ENCODE assay signal across 25 cellular contexts in the genomic region with DNA sequence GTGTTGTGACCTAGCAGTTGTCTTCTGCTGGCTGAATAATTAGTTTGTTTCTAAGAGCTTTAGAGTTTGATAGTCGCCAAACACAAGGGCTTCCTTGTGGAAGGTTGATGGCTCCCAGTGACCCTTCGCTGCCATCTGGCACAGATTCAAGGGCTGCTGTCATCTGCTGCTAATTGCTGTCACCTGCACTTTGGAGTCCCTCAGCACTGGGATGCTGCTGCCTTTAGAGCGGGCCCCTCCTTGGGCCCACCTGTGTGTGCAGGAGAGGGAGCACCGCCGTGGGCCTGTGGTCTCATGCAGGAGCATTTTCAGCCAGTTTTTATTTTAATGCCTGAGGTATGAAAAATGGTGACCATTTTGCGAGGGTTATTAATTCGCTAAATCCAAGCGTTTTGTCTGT.
A peak's percentile ranks its signal among the peaks of the same experiment; 100 is the strongest.
DNase-seq lines count a peak whose midpoint lies in the region; ATAC-seq and TF ChIP-seq lines count a peak whose summit lies in the region.
"Had no signal": no experiment of that assay in that cellular context is flagged by ENCODE, and none has a peak within 500 bp of the region (broad histone marks: within the 10 kb centered on the region; RNA-seq: fewer than 3 reads in every experiment).

No MANE protein-coding gene starts in this region.

- no peaks in the 10 kb centered on the region for H3K27me3 Mint-ChIP-seq in activated CD8-positive, alpha-beta memory T cell treated with anti-CD3 and anti-CD28 coated beads, Interleukin-2, amount 10 ng/mL, durations not matched to agents 7 days and 5 days
- H3K27me3 Mint-ChIP-seq: activated B cell treated with CpG ODN at 0.5 μM for 24 hours; activated CD4-positive, alpha-beta memory T cell treated with anti-CD3 and anti-CD28 coated beads for 36 hours; B cell; stimulated activated naive CD8-positive, alpha-beta T cell treated with anti-CD3 and anti-CD28 coated beads, Interleukin-15, Interleukin-2, amounts not matched to agents 100 ng/mL and 50 ng/mL, for 24 hours had no signal

- H3K4me3 ChIP-seq in Loucy (ENCODE audit: low read length, poor library complexity, severe bottlenecking): no peak overlapping the region
- H3K4me3 ChIP-seq in WERI-Rb-1 (ENCODE audit: low read depth, low read length): no peak overlapping the region
- H3K4me3 ChIP-seq in MM.1S (ENCODE audit: low read length): no peak overlapping the region
- H3K4me3 ChIP-seq: body of pancreas, hepatocyte, left ventricle myocardium inferior, right lobe of liver, thyroid gland had no signal

- H3K9me2 ChIP-seq in Loucy (replicated peaks; ENCODE audit: low read depth, low read length): no peaks in the 10 kb centered on the region
- H3K9me2 ChIP-seq in MM.1S (replicated peaks; ENCODE audit: insufficient read depth, low read length): no peaks in the 10 kb centered on the region

- ATAC-seq in activated CD8-positive, alpha-beta memory T cell treated with anti-CD3 and anti-CD28 coated beads, Interleukin-2, amount 10 ng/mL, durations not matched to agents 7 days and 5 days: no peak
- no peak for ATAC-seq in GM19395 (IDR thresholded peaks at IDR 0.05; ENCODE audit: unreplicated experiment)
- ATAC-seq: body of pancreas, foreskin keratinocyte, right lobe of liver had no signal

- H3K4me2 ChIP-seq in Loucy (ENCODE audit: low read depth, low read length, poor library complexity, severe bottlenecking) (peak overlapping the region; percentile 51), MM.1S (ENCODE audit: low read depth, low read length) (no peak overlapping the region)
- H3K4me2 ChIP-seq: hepatocyte had no signal

- no peak overlapping the region for H3K4me3 Mint-ChIP-seq in activated CD8-positive, alpha-beta memory T cell treated with anti-CD3 and anti-CD28 coated beads, Interleukin-2, amount 10 ng/mL, durations not matched to agents 7 days and 5 days
- H3K4me3 Mint-ChIP-seq: activated B cell treated with CpG ODN at 0.5 μM for 24 hours; activated CD4-positive, alpha-beta memory T cell treated with anti-CD3 and anti-CD28 coated beads for 36 hours; B cell; nephron; stimulated activated naive CD8-positive, alpha-beta T cell treated with anti-CD3 and anti-CD28 coated beads, Interleukin-15, Interleukin-2, amounts not matched to agents 100 ng/mL and 50 ng/mL, for 24 hours had no signal

- H3K27ac Mint-ChIP-seq in activated CD8-positive, alpha-beta memory T cell treated with anti-CD3 and anti-CD28 coated beads, Interleukin-2, amount 10 ng/mL, durations not matched to agents 7 days and 5 days: no peak overlapping the region
- H3K27ac Mint-ChIP-seq: activated B cell treated with CpG ODN at 0.5 μM for 24 hours; activated CD4-positive, alpha-beta memory T cell treated with anti-CD3 and anti-CD28 coated beads for 36 hours; B cell; nephron; stimulated activated naive CD8-positive, alpha-beta T cell treated with anti-CD3 and anti-CD28 coated beads, Interleukin-15, Interleukin-2, amounts not matched to agents 100 ng/mL and 50 ng/mL, for 24 hours had no signal

- no peaks in the 10 kb centered on the region for H3K9me3 Mint-ChIP-seq in activated CD8-positive, alpha-beta memory T cell treated with anti-CD3 and anti-CD28 coated beads, Interleukin-2, amount 10 ng/mL, durations not matched to agents 7 days and 5 days (ENCODE audit: low read depth)
- H3K9me3 Mint-ChIP-seq: activated B cell treated with CpG ODN at 0.5 μM for 24 hours; activated CD4-positive, alpha-beta memory T cell treated with anti-CD3 and anti-CD28 coated beads for 36 hours; nephron; stimulated activated naive CD8-positive, alpha-beta T cell treated with anti-CD3 and anti-CD28 coated beads, Interleukin-15, Interleukin-2, amounts not matched to agents 100 ng/mL and 50 ng/mL, for 24 hours had no signal

- no peaks in the 10 kb centered on the region for H3K36me3 Mint-ChIP-seq in activated CD8-positive, alpha-beta memory T cell treated with anti-CD3 and anti-CD28 coated beads, Interleukin-2, amount 10 ng/mL, durations not matched to agents 7 days and 5 days

- H3K9ac ChIP-seq in Loucy (ENCODE audit: low read depth, low read length, poor library complexity, severe bottlenecking) (no peak overlapping the region), MM.1S (ENCODE audit: low read length) (no peak overlapping the region)
- H3K9ac ChIP-seq: parathyroid adenoma had no signal

- no peaks in the 10 kb centered on the region for H3K27me3 ChIP-seq in Loucy (ENCODE audit: insufficient read depth, low read length, poor library complexity, severe bottlenecking)
- H3K27me3 ChIP-seq in WERI-Rb-1 (ENCODE audit: insufficient read depth, low read depth, severe bottlenecking): no peaks in the 10 kb centered on the region
- H3K27me3 ChIP-seq in MM.1S (replicated peaks; ENCODE audit: insufficient read depth, low read length): no peaks in the 10 kb centered on the region
- H3K27me3 ChIP-seq: body of pancreas, foreskin keratinocyte, hepatocyte, right lobe of liver, thyroid gland had no signal

- peaks cover 8% of the 10 kb centered on the region for H3K4me1 Mint-ChIP-seq in activated CD8-positive, alpha-beta memory T cell treated with anti-CD3 and anti-CD28 coated beads, Interleukin-2, amount 10 ng/mL, durations not matched to agents 7 days and 5 days

- CTCF ChIA-PET in activated CD8-positive, alpha-beta memory T cell treated with anti-CD3 and anti-CD28 coated beads, Interleukin-2, amount 10 ng/mL, durations not matched to agents 7 days and 5 days (lab: Charles Lee): interaction anchor here (1.0 kb wide), 1 partner anchor 157 kb away, joined by 3 read pairs; no protein-coding TSS in a partner anchor

- peak; percentile 21 for DNase-seq in NCI-H2029 treated with DMSO at 0.1 percent for 48 hours (lab: John Stamatoyannopoulos, UW)
- DNase-seq in NCI-H2029 (lab: John Stamatoyannopoulos, UW): no peak
- peak; percentile 14 for DNase-seq in NCI-H345 treated with DMSO at 0.1 percent for 48 hours (lab: John Stamatoyannopoulos, UW; ENCODE audit: unreplicated experiment)
- DNase-seq in WERI-Rb-1: peak; percentile 59
- DNase-seq in activated CD8-positive, alpha-beta memory T cell treated with anti-CD3 and anti-CD28 coated beads, Interleukin-2, amount 10 ng/mL, durations not matched to agents 7 days and 5 days: no peak
- no peak for DNase-seq in MM.1S
- DNase-seq: 8988T; activated B cell treated with CpG ODN at 0.5 μM for 24 hours; activated CD4-positive, alpha-beta memory T cell treated with anti-CD3 and anti-CD28 coated beads for 36 hours; activated effector memory CD4-positive, alpha-beta T cell treated with anti-CD3 and anti-CD28 coated beads, Interleukin-2, amount 50 U/mL, for 16 hours; body of pancreas; effector CD4-positive, alpha-beta T cell; foreskin keratinocyte; H7; left ventricle myocardium inferior; right lobe of liver; T-helper 9 cell; thyroid gland had no signal

- H3K79me2 ChIP-seq in Loucy (ENCODE audit: insufficient read depth, low read length): no peaks in the 10 kb centered on the region
- H3K79me2 ChIP-seq in MM.1S (ENCODE audit: low read length): no peaks in the 10 kb centered on the region
- H3K79me2 ChIP-seq: hepatocyte, parathyroid adenoma had no signal

- H3K36me3 ChIP-seq in Loucy (ENCODE audit: insufficient read depth, low read length): no peaks in the 10 kb centered on the region
- no peaks in the 10 kb centered on the region for H3K36me3 ChIP-seq in WERI-Rb-1
- H3K36me3 ChIP-seq in MM.1S (replicated peaks; ENCODE audit: insufficient read depth, low read length): no peaks in the 10 kb centered on the region
- H3K36me3 ChIP-seq: right lobe of liver, thyroid gland had no signal

- H2AFZ ChIP-seq in Loucy (ENCODE audit: low read length): no peak overlapping the region
- H2AFZ ChIP-seq in MM.1S (ENCODE audit: low read length): no peak overlapping the region
- H2AFZ ChIP-seq: hepatocyte, parathyroid adenoma had no signal

- no peak overlapping the region for H3K27ac ChIP-seq in WERI-Rb-1
- no peak overlapping the region for H3K27ac ChIP-seq in MM.1S (ENCODE audit: low read length)
- H3K27ac ChIP-seq: body of pancreas, foreskin keratinocyte, hepatocyte, left ventricle myocardium inferior, parathyroid adenoma, right lobe of liver, thyroid gland had no signal

- H3K4me1 ChIP-seq in Loucy (ENCODE audit: insufficient read depth, low read length, poor library complexity, severe bottlenecking): peaks cover 15% of the 10 kb centered on the region
- no peaks in the 10 kb centered on the region for H3K4me1 ChIP-seq in MM.1S (ENCODE audit: low read length)
- H3K4me1 ChIP-seq: foreskin keratinocyte, parathyroid adenoma, right lobe of liver, thyroid gland had no signal

- H4K20me1 ChIP-seq in Loucy (ENCODE audit: insufficient read depth, low read length, poor library complexity, severe bottlenecking): peaks cover 33% of the 10 kb centered on the region
- no peaks in the 10 kb centered on the region for H4K20me1 ChIP-seq in MM.1S (ENCODE audit: insufficient read depth, low read length)

- H3K9me3 ChIP-seq in Loucy (ENCODE audit: insufficient read depth, low read depth, low read length): no peaks in the 10 kb centered on the region
- no peaks in the 10 kb centered on the region for H3K9me3 ChIP-seq in WERI-Rb-1 (ENCODE audit: severe bottlenecking)
- no peaks in the 10 kb centered on the region for H3K9me3 ChIP-seq in MM.1S (replicated peaks; ENCODE audit: insufficient read depth, low read length)
- H3K9me3 ChIP-seq: body of pancreas, left ventricle myocardium inferior, right lobe of liver, thyroid gland had no signal

- H3F3A ChIP-seq in Loucy (ENCODE audit: low read depth) (no peaks in the 10 kb centered on the region), MM.1S (ENCODE audit: insufficient read depth, low read length) (no peaks in the 10 kb centered on the region)

- TF ChIP-seq CTCF in Loucy (conservative IDR thresholded peaks at IDR 0.05; ENCODE audit: low read length) (no peak), WERI-Rb-1 (IDR thresholded peaks at IDR 0.05; ENCODE audit: low read depth, low read length) (no peak), MM.1S (IDR thresholded peaks at IDR 0.05; ENCODE audit: low read length) (no peak)

Comparison
In these comparisons a context has a peak if more than half of its experiments do, and no peak if none do; other contexts are left out.
1. DNase-seq: peak in NCI-H2029 treated with DMSO at 0.1 percent for 48 hours (single experiment), NCI-H345 treated with DMSO at 0.1 percent for 48 hours (single experiment) and WERI-Rb-1 (single experiment); none in NCI-H2029 (single experiment), activated CD8-positive, alpha-beta memory T cell treated with anti-CD3 and anti-CD28 coated beads, Interleukin-2, amount 10 ng/mL, durations not matched to agents 7 days and 5 days (single experiment) and MM.1S (single experiment).